1 cellular context compared by ENCODE assay signal in the genomic region with DNA sequence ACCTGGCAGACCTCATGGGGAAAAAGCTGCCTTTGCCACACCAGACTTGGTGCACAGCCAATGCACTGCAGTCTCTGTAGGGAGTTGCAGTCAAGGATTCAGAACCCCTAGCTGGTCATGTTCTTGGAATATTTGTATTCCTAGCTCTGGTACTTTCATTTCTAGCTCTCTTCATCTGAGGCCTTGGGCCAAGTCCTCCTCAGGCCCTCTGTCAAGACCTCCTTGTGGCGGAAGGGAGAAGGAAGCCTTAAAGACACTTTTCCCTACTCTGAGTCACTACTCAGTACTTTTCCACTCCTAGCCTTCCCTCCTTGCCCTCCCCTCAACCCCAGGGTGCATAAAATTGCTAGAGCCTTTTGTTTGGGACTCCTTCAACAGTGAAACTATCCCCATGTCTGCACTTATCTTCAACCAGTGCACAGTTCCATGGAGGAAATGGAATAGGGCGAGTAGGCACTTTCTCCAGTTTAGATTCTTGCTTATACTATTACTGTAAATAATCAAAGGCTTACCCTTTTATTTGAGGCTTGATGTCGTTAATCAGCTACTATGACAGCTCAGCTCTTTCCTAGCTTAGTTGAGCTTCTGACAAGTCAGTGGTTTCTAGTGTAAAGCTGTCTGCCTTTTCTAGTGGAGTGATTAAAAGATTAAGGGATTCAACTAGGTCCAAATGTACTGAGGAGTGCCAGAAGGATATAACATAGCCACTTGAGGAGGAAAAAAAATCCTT.
A peak's percentile ranks its signal among the peaks of the same experiment; 100 is the strongest.
TF ChIP-seq lines count a peak whose summit lies in the region.

No MANE protein-coding gene starts in this region.

TF ChIP-seq in K562, 482 proteins besides CTCF, POLR2A, EP300 and RAD21 (continued from another document):
- TF ChIP-seq JUND (IDR thresholded peaks at IDR 0.05; ENCODE audit: borderline replicate concordance, low read depth, low read length), result peak; percentile 38; the same call in 1 of the 2 replicates
- peak; percentile 47; the same call in 1 of the 3 replicates for TF ChIP-seq JUND (tag; IDR thresholded peaks at IDR 0.05; ENCODE audit: borderline replicate concordance, low read depth, low read length)
- TF ChIP-seq, protein P1, sequence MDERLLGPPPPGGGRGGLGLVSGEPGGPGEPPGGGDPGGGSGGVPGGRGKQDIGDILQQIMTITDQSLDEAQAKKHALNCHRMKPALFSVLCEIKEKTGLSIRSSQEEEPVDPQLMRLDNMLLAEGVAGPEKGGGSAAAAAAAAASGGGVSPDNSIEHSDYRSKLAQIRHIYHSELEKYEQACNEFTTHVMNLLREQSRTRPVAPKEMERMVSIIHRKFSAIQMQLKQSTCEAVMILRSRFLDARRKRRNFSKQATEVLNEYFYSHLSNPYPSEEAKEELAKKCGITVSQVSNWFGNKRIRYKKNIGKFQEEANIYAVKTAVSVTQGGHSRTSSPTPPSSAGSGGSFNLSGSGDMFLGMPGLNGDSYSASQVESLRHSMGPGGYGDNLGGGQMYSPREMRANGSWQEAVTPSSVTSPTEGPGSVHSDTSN (CRISPR knock-in tag; IDR thresholded peaks at IDR 0.05; ENCODE audit: low read depth), result no peak
- TF ChIP-seq, protein P1 (tag; conservative IDR thresholded peaks at IDR 0.05; ENCODE audit: low read depth), result peak; percentile 34; the same call in 1 of the 2 replicates
- TF ChIP-seq, protein P2, sequence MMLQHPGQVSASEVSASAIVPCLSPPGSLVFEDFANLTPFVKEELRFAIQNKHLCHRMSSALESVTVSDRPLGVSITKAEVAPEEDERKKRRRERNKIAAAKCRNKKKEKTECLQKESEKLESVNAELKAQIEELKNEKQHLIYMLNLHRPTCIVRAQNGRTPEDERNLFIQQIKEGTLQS (IDR thresholded peaks at IDR 0.05), result peak; percentile 22; the same call in 1 of the 2 replicates
- TF ChIP-seq, protein P2 (CRISPR knock-in tag; conservative IDR thresholded peaks at IDR 0.05), result no peak
- no peak for TF ChIP-seq ZNF717 (CRISPR knock-in tag; IDR thresholded peaks at IDR 0.05)
- peak; percentile 57 for TF ChIP-seq MEIS2 (IDR thresholded peaks at IDR 0.05; ENCODE audit: partially characterized antibody)
